Comparison of ENCODE assay signal across 8 cellular contexts in genomic region chr11:693415-693831, GRCh38. TPM values are rescaled to one million over a fixed set of nuclear protein-coding genes. Genes with fewer than 3 reads are reported as not detected.
DNase-seq lines count a peak whose midpoint lies in the region; ATAC-seq and TF ChIP-seq lines count a peak whose summit lies in the region.

No MANE protein-coding gene starts in this region.

- peaks cover 8% of the 10 kb centered on the region for H3K36me3 ChIP-seq in BJ (ENCODE audit: control insufficient read depth, insufficient read depth, low read length)

- H3T11ph ChIP-seq in H9 (ENCODE audit: low read length) = no peak overlapping the region

- H3K27ac Mint-ChIP-seq in H9 (peak overlapping the region in 2 of 3 experiments; percentile 44 to 64; a peak in 3 of 7 replicates), mesothelial cell of epicardium (peak overlapping the region; percentile 85)
- H3K27ac Mint-ChIP-seq in activated naive CD8-positive, alpha-beta T cell treated with anti-CD3 and anti-CD28 coated beads, Interleukin-2, amount 50 U/mL, for 24 hours = peak overlapping the region; percentile 69

- H2BK12ac ChIP-seq in H9 (ENCODE audit: insufficient read length, low read depth, low read length) = no peak overlapping the region

- H2BK20ac ChIP-seq in H9 (ENCODE audit: low read depth, low read length, poor library complexity, severe bottlenecking) = no peak overlapping the region

- H2BK15ac ChIP-seq in H9 (ENCODE audit: low read depth, low read length) = no peak overlapping the region

- no peaks in the 10 kb centered on the region for H3K23me2 ChIP-seq in H9 (ENCODE audit: insufficient read length, low read depth, low read length, poor library complexity, severe bottlenecking)

- H3K27me3 Mint-ChIP-seq in H9 (ENCODE audit: low read depth) = no peaks in the 10 kb centered on the region; the same call in 1 of the 2 replicates
- no peaks in the 10 kb centered on the region for H3K27me3 Mint-ChIP-seq in activated naive CD8-positive, alpha-beta T cell treated with anti-CD3 and anti-CD28 coated beads, Interleukin-2, amount 50 U/mL, for 24 hours
- no peaks in the 10 kb centered on the region for H3K27me3 Mint-ChIP-seq in mesothelial cell of epicardium (ENCODE audit: low read depth)

- H3K4me3 Mint-ChIP-seq in H9 = peak overlapping the region; percentile 76 to 80
- H3K4me3 Mint-ChIP-seq in activated naive CD8-positive, alpha-beta T cell treated with anti-CD3 and anti-CD28 coated beads, Interleukin-2, amount 50 U/mL, for 24 hours = peak overlapping the region; percentile 86
- H3K4me3 Mint-ChIP-seq in mesothelial cell of epicardium = peak overlapping the region; percentile 67

- no peak overlapping the region for H3K14ac ChIP-seq in H9 (ENCODE audit: insufficient read depth, low read length)

- H2BK5ac ChIP-seq in H9 (ENCODE audit: insufficient read length, low read length) = no peak overlapping the region

- no peak overlapping the region for H3K18ac ChIP-seq in H9 (ENCODE audit: insufficient read length, low read depth, low read length)

- H3K4me3 ChIP-seq in BJ (ENCODE audit: low read depth, low read length) = peak overlapping the region; percentile 54

- peaks cover 34 to 41% of the 10 kb centered on the region in 2 experiments for H3K4me1 Mint-ChIP-seq in H9
- H3K4me1 Mint-ChIP-seq in activated naive CD8-positive, alpha-beta T cell treated with anti-CD3 and anti-CD28 coated beads, Interleukin-2, amount 50 U/mL, for 24 hours = peaks cover 52% of the 10 kb centered on the region
- peaks cover 49% of the 10 kb centered on the region for H3K4me1 Mint-ChIP-seq in mesothelial cell of epicardium

- H4K20me1 ChIP-seq in H9 (ENCODE audit: control insufficient read depth, insufficient read depth, insufficient read length) = no peaks in the 10 kb centered on the region

- DNase-seq in BJ (ENCODE audit: low read depth) (no peak), H9 (no peak), mesothelial cell of epicardium (ENCODE audit: low spot score in 2 of 2, unreplicated experiment in 2 of 2) (no peak), NOMO-1 treated with DMSO at 0.1 percent for 48 hours (lab: John Stamatoyannopoulos, UW; ENCODE audit: unreplicated experiment) (no peak), germinal center (ENCODE audit: low spot score) (no peak)
- no peak for DNase-seq in activated naive CD8-positive, alpha-beta T cell treated with anti-CD3 and anti-CD28 coated beads, Interleukin-2, amount 50 U/mL, for 24 hours

- TF ChIP-seq CTCF in BJ (IDR thresholded peaks at IDR 0.05; ENCODE audit: insufficient read depth, low read depth, low read length) (no peak), H9 (conservative IDR thresholded peaks at IDR 0.05) (no peak), mesothelial cell of epicardium (IDR thresholded peaks at IDR 0.05; ENCODE audit: unreplicated experiment) (no peak)

- no peak overlapping the region for H3K4ac ChIP-seq in H9 (ENCODE audit: low read depth, low read length)

- H3K9me3 ChIP-seq in H9 (ENCODE audit: control insufficient read depth, low read depth, low read length) = no peaks in the 10 kb centered on the region

- POLR2A ChIA-PET in BJ (lab: Charles Lee) = interaction anchor here (0.6 kb wide), 2 partner anchors 8 to 118 kb away, joined by 3 to 8 read pairs; no protein-coding TSS in a partner anchor

- H3K27me3 ChIP-seq in BJ (ENCODE audit: control insufficient read depth, insufficient read depth, low read length) (no peaks in the 10 kb centered on the region), H9 (ENCODE audit: insufficient read depth, low read length) (no peaks in the 10 kb centered on the region)

- H2AK5ac ChIP-seq in H9 (ENCODE audit: insufficient read length, low read length) = no peak overlapping the region

- no peak overlapping the region for H2BK120ac ChIP-seq in H9 (ENCODE audit: low read depth, low read length, poor library complexity, severe bottlenecking)

- H4K8ac ChIP-seq in H9 (replicated peaks; ENCODE audit: insufficient read length, low read depth, low read length) = no peak overlapping the region

- no CpG with 5 or more reads among the region's 13 CpGs for WGBS in H9 (ENCODE audit: extremely low coverage, insufficient read length, low lambda C conversion rate)

- no peak overlapping the region for H3K9ac ChIP-seq in H9 (ENCODE audit: extremely low read depth, insufficient read length, low read length)

- no peak overlapping the region for H3K23ac ChIP-seq in H9 (ENCODE audit: insufficient read length, low read depth, low read length)

- no peak for ATAC-seq in activated naive CD8-positive, alpha-beta T cell treated with anti-CD3 and anti-CD28 coated beads, Interleukin-2, amount 50 U/mL, for 24 hours
- no peak for ATAC-seq in GM21381 (IDR thresholded peaks at IDR 0.05; ENCODE audit: unreplicated experiment)
- no peak for ATAC-seq in HG03097 (IDR thresholded peaks at IDR 0.05; ENCODE audit: low FRiP score, unreplicated experiment)

- H4K5ac ChIP-seq in H9 (ENCODE audit: insufficient read length, low read depth, low read length) = no peak overlapping the region

- H3K4me1 ChIP-seq in H9 (ENCODE audit: insufficient read depth, low read length) = peaks cover 14% of the 10 kb centered on the region; the same call in 1 of the 2 replicates

- peaks cover 13% of the 10 kb centered on the region; the same call in 1 of the 2 replicates for H3K79me2 ChIP-seq in H9 (ENCODE audit: insufficient read depth, low read length)

- H4K91ac ChIP-seq in H9 (ENCODE audit: insufficient read length, low read depth, low read length) = no peak overlapping the region

- H3K9me3 Mint-ChIP-seq in H9 (no peaks in the 10 kb centered on the region; a peak in 2 of 5 replicates), mesothelial cell of epicardium (no peaks in the 10 kb centered on the region)
- H3K9me3 Mint-ChIP-seq in activated naive CD8-positive, alpha-beta T cell treated with anti-CD3 and anti-CD28 coated beads, Interleukin-2, amount 50 U/mL, for 24 hours = no peaks in the 10 kb centered on the region

- no peak overlapping the region for H3K4me2 ChIP-seq in H9 (ENCODE audit: insufficient read depth, insufficient read length, low read length)

- H3K56ac ChIP-seq in H9 (ENCODE audit: insufficient read length, low read depth, low read length) = no peak overlapping the region

- CTCF ChIA-PET in BJ (lab: Yijun Ruan, JAX) = interaction anchor here (1.2 kb wide), 1 partner anchor 34 kb away, joined by 7 read pairs; no protein-coding TSS in a partner anchor

- H3K27ac ChIP-seq in H9 (ENCODE audit: insufficient read length, low read depth, low read length) = no peak overlapping the region

- no peak overlapping the region for H2AFZ ChIP-seq in H9 (ENCODE audit: low read length)

- peaks cover 17 to 28% (median 18%) of the 10 kb centered on the region in 3 experiments for H3K36me3 Mint-ChIP-seq in H9 (ENCODE audit: insufficient read depth in 1 of 3, low read depth in 3 of 3)
- H3K36me3 Mint-ChIP-seq in activated naive CD8-positive, alpha-beta T cell treated with anti-CD3 and anti-CD28 coated beads, Interleukin-2, amount 50 U/mL, for 24 hours (ENCODE audit: low read depth) = peaks cover 10% of the 10 kb centered on the region
- peaks cover 4% of the 10 kb centered on the region for H3K36me3 Mint-ChIP-seq in mesothelial cell of epicardium

- H3K79me1 ChIP-seq in H9 (ENCODE audit: insufficient read depth, low read depth, low read length, poor library complexity, severe bottlenecking) = peaks cover 3% of the 10 kb centered on the region

RNA-seq across cellular contexts. Expression of gene DEAF1, which starts 1.6 kb away (rescaled TPM):
- 18.5 and 27.7 TPM in 2 replicates for polyA plus RNA-seq in BJ (2011; rRNA removed)
- 16.7 and 26.4 TPM in 2 replicates for polyA minus RNA-seq in BJ (2011; rRNA and poly(A)+ RNA removed)
- total RNA-seq in H9 (2021) (67.3 and 68.6 TPM in 2 replicates), mesothelial cell of epicardium (59.6 to 64.9 TPM (median 64.0 TPM) in 3 replicates)

RNA-seq across cellular contexts. Expression of gene TMEM80, which starts 2.2 kb away (rescaled TPM):
- polyA plus RNA-seq in BJ (2011; rRNA removed) = 19.5 and 21.7 TPM in 2 replicates
- polyA minus RNA-seq in BJ (2011; rRNA and poly(A)+ RNA removed) = 4.3 and 9.6 TPM in 2 replicates
- 15.3 and 23.6 TPM in 2 replicates for total RNA-seq in H9 (2021)
- total RNA-seq in mesothelial cell of epicardium = 25.7 to 30.7 TPM (median 28.7 TPM) in 3 replicates

RNA-seq across cellular contexts. Expression of gene EPS8L2, which starts 12.6 kb away (rescaled TPM):
- 27.6 and 44.4 TPM in 2 replicates for polyA plus RNA-seq in BJ (2011; rRNA removed)
- polyA minus RNA-seq in BJ (2011; rRNA and poly(A)+ RNA removed) = 14.6 and 19.4 TPM in 2 replicates
- total RNA-seq in H9 (2021) (92.8 and 101 TPM in 2 replicates), mesothelial cell of epicardium (105 to 112 TPM (median 111 TPM) in 3 replicates)

RNA-seq across cellular contexts. Expression of gene TALDO1, which starts 53.8 kb away (rescaled TPM):
- polyA plus RNA-seq in BJ (2011; rRNA removed) = 209 and 278 TPM in 2 replicates
- polyA minus RNA-seq in BJ (2011; rRNA and poly(A)+ RNA removed) = 77.7 and 83.2 TPM in 2 replicates
- total RNA-seq in H9 (2021) (268 and 300 TPM in 2 replicates), mesothelial cell of epicardium (86.9 to 97.5 TPM (median 89.7 TPM) in 3 replicates)

RNA-seq across cellular contexts. Expression of gene DRD4, which starts 56.4 kb away (rescaled TPM):
- not detected in 2 replicates for polyA plus RNA-seq in BJ (2011; rRNA removed)
- not detected in 2 replicates for polyA minus RNA-seq in BJ (2011; rRNA and poly(A)+ RNA removed)
- total RNA-seq in H9 (2021) = 6.2 and 6.8 TPM in 2 replicates
- 2.1 to 3.1 TPM (median 2.5 TPM) in 3 replicates for total RNA-seq in mesothelial cell of epicardium
